In genomic region chr16:61968242-61968978, GRCh38 we compare ENCODE assay signal across 22 cellular contexts.
"Had no signal": no experiment of that assay in that cellular context is flagged by ENCODE, and none has a peak within 500 bp of the region (broad histone marks: within the 10 kb centered on the region; RNA-seq: fewer than 3 reads in every experiment).

No MANE protein-coding gene starts in this region.

- H3K27me3 Mint-ChIP-seq: activated CD4-positive, alpha-beta memory T cell treated with anti-CD3 and anti-CD28 coated beads for 36 hours; activated naive CD8-positive, alpha-beta T cell treated with anti-CD3 and anti-CD28 coated beads for 36 hours; naive thymus-derived CD4-positive, alpha-beta T cell; stimulated activated naive CD8-positive, alpha-beta T cell treated with anti-CD3 and anti-CD28 coated beads, Interleukin-15, amount 100 ng/mL, for 72 hours; T-helper 17 cell had no signal

- FAIRE-seq: endothelial cell of umbilical vein had no signal

- H3K4me3 ChIP-seq: left lung, lung, ovary, psoas muscle, tibial nerve, uterus had no signal

- H3K36me3 Mint-ChIP-seq: activated CD4-positive, alpha-beta memory T cell treated with anti-CD3 and anti-CD28 coated beads for 36 hours; activated naive CD8-positive, alpha-beta T cell treated with anti-CD3 and anti-CD28 coated beads for 36 hours had no signal

- H3K4me1 Mint-ChIP-seq: activated naive CD8-positive, alpha-beta T cell treated with anti-CD3 and anti-CD28 coated beads for 36 hours; naive thymus-derived CD4-positive, alpha-beta T cell; stimulated activated naive CD8-positive, alpha-beta T cell treated with anti-CD3 and anti-CD28 coated beads, Interleukin-15, amount 100 ng/mL, for 72 hours; T-helper 17 cell had no signal

- H3K27me3 ChIP-seq: left lung, ovary, uterus had no signal

- H3K36me3 ChIP-seq: left lung, ovary, tibial nerve, uterus had no signal

- H3K9me3 ChIP-seq: ovary, psoas muscle, tibial nerve, uterus had no signal

- ATAC-seq: esophagus mucosa; left lung; naive thymus-derived CD4-positive, alpha-beta T cell; psoas muscle; right cardiac atrium; stimulated activated naive CD8-positive, alpha-beta T cell treated with anti-CD3 and anti-CD28 coated beads, Interleukin-15, amount 100 ng/mL, for 72 hours; T-helper 17 cell had no signal

- H3K4me3 Mint-ChIP-seq: activated CD4-positive, alpha-beta memory T cell treated with anti-CD3 and anti-CD28 coated beads for 36 hours; activated naive CD8-positive, alpha-beta T cell treated with anti-CD3 and anti-CD28 coated beads for 36 hours; naive thymus-derived CD4-positive, alpha-beta T cell; stimulated activated naive CD8-positive, alpha-beta T cell treated with anti-CD3 and anti-CD28 coated beads, Interleukin-15, amount 100 ng/mL, for 72 hours; T-helper 17 cell had no signal

- H3K4me1 ChIP-seq: left lung, psoas muscle, tibial nerve, uterus had no signal

- H3K27ac ChIP-seq: left lung, ovary, psoas muscle, tibial nerve, uterus had no signal

- DNase-seq: activated CD4-positive, alpha-beta memory T cell treated with anti-CD3 and anti-CD28 coated beads for 36 hours; activated CD4-positive, alpha-beta T cell treated with anti-CD3 and anti-CD28 coated beads for 4 hours; activated CD4-positive, CD25-positive, alpha-beta regulatory T cell; activated naive CD4-positive, alpha-beta T cell treated with Interleukin-2 at 50 U/mL for 16 hours; activated naive CD8-positive, alpha-beta T cell treated with anti-CD3 and anti-CD28 coated beads for 36 hours; activated T-cell treated with anti-CD3 and anti-CD28 coated beads, Interleukin-2, amount 50 U/mL, for 48 hours; effector CD4-positive, alpha-beta T cell; foreskin melanocyte; left lung; naive thymus-derived CD4-positive, alpha-beta T cell; ovary; psoas muscle; right cardiac atrium; stimulated activated CD4-positive, alpha-beta T cell treated with anti-CD3 and anti-CD28 coated beads, Interleukin-12 subunit alpha, Interleukin-12 subunit beta, amount 100 ng/mL, for 4 hours; stimulated activated naive CD8-positive, alpha-beta T cell treated with anti-CD3 and anti-CD28 coated beads, Interleukin-15, amount 100 ng/mL, for 72 hours; SW 1271; T-helper 17 cell; uterus had no signal

- H3K27ac Mint-ChIP-seq: activated CD4-positive, alpha-beta memory T cell treated with anti-CD3 and anti-CD28 coated beads for 36 hours; activated naive CD8-positive, alpha-beta T cell treated with anti-CD3 and anti-CD28 coated beads for 36 hours; naive thymus-derived CD4-positive, alpha-beta T cell; stimulated activated naive CD8-positive, alpha-beta T cell treated with anti-CD3 and anti-CD28 coated beads, Interleukin-15, amount 100 ng/mL, for 72 hours; T-helper 17 cell had no signal
